1 cellular context compared by ENCODE assay signal in the genomic region with DNA sequence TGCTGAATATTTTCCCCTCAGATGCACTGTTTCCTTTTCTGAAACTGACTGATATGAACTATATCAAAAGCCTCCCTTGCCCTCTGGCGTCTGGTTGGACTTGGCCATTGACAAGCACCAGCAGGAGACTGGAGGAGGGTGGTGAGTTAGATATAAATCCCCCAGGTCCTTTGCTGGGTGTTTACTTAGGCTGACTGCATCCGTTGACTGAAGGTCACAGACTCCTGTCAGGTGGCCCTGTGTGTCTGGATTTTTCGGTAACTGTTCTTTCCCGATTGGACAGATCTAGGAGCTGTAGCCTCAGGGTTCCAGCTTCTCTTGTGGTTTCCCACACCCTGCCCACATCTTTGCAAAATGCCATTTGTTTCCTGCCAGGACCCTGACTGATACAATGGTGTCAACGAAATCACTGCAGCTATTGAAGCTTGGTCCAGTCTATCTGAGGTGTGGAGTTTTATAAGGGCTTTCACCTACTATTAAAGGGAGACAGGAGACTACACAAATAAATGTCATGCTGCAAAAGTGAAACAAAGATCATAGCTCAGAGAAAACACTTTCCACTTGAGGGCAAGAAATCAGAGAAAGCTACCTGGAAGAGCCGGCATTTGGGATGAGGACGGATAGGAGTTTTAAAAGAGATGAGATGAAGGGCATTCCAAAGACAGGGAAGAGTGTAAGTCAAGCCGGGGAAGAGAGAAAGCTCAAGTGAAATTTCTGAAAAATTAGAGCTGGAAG.
TF ChIP-seq lines count a peak whose summit lies in the region.

No MANE protein-coding gene starts in this region.

TF ChIP-seq in HepG2, 621 proteins besides CTCF, POLR2A, EP300 and RAD21 (continued from another document and continues in another):
- TF ChIP-seq ZMAT3 (CRISPR knock-in tag; conservative IDR thresholded peaks at IDR 0.05) = no peak
- TF ChIP-seq KDM2A (CRISPR knock-in tag; IDR thresholded peaks at IDR 0.05; ENCODE audit: borderline replicate concordance, low read depth) = peak; percentile 52; the same call in 1 of the 2 replicates
- TF ChIP-seq, protein P1, sequence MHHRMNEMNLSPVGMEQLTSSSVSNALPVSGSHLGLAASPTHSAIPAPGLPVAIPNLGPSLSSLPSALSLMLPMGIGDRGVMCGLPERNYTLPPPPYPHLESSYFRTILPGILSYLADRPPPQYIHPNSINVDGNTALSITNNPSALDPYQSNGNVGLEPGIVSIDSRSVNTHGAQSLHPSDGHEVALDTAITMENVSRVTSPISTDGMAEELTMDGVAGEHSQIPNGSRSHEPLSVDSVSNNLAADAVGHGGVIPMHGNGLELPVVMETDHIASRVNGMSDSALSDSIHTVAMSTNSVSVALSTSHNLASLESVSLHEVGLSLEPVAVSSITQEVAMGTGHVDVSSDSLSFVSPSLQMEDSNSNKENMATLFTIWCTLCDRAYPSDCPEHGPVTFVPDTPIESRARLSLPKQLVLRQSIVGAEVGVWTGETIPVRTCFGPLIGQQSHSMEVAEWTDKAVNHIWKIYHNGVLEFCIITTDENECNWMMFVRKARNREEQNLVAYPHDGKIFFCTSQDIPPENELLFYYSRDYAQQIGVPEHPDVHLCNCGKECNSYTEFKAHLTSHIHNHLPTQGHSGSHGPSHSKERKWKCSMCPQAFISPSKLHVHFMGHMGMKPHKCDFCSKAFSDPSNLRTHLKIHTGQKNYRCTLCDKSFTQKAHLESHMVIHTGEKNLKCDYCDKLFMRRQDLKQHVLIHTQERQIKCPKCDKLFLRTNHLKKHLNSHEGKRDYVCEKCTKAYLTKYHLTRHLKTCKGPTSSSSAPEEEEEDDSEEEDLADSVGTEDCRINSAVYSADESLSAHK (CRISPR knock-in tag; IDR thresholded peaks at IDR 0.05; ENCODE audit: borderline replicate concordance) = no peak
- no peak for TF ChIP-seq TOE1 (CRISPR knock-in tag; IDR thresholded peaks at IDR 0.05)
- TF ChIP-seq SP5 (CRISPR knock-in tag; IDR thresholded peaks at IDR 0.05; ENCODE audit: borderline replicate concordance, low read depth) = 0 out of 2 replicates have a peak, but pooled peaks have one; percentile 18
- no peak for TF ChIP-seq ATRX (CRISPR knock-in tag; IDR thresholded peaks at IDR 0.05; ENCODE audit: borderline replicate concordance)
- TF ChIP-seq TCF12 (IDR thresholded peaks at IDR 0.05) = no peak
- no peak for TF ChIP-seq TCF12 (CRISPR knock-in tag; IDR thresholded peaks at IDR 0.05)
- TF ChIP-seq AGO1 (IDR thresholded peaks at IDR 0.05; ENCODE audit: low read depth, low read length, poor library complexity, severe bottlenecking) = no peak
- no peak for TF ChIP-seq MLLT10 (CRISPR knock-in tag; IDR thresholded peaks at IDR 0.05)
- TF ChIP-seq ZNF577 (CRISPR knock-in tag; IDR thresholded peaks at IDR 0.05; ENCODE audit: borderline replicate concordance, low read depth) = no peak
- no peak for TF ChIP-seq PBX2 (CRISPR knock-in tag; IDR thresholded peaks at IDR 0.05)
- TF ChIP-seq RAD51 (IDR thresholded peaks at IDR 0.05; ENCODE audit: borderline replicate concordance) = no peak
- TF ChIP-seq, protein P2, sequence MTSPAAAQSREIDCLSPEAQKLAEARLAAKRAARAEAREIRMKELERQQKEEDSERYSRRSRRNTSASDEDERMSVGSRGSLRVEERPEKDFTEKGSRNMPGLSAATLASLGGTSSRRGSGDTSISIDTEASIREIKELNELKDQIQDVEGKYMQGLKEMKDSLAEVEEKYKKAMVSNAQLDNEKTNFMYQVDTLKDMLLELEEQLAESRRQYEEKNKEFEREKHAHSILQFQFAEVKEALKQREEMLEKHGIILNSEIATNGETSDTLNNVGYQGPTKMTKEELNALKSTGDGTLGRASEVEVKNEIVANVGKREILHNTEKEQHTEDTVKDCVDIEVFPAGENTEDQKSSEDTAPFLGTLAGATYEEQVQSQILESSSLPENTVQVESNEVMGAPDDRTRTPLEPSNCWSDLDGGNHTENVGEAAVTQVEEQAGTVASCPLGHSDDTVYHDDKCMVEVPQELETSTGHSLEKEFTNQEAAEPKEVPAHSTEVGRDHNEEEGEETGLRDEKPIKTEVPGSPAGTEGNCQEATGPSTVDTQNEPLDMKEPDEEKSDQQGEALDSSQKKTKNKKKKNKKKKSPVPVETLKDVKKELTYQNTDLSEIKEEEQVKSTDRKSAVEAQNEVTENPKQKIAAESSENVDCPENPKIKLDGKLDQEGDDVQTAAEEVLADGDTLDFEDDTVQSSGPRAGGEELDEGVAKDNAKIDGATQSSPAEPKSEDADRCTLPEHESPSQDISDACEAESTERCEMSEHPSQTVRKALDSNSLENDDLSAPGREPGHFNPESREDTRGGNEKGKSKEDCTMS (CRISPR knock-in tag; conservative IDR thresholded peaks at IDR 0.05) = no peak
- no peak for TF ChIP-seq ZNF564 (CRISPR knock-in tag; IDR thresholded peaks at IDR 0.05)
- TF ChIP-seq NR2C2 (CRISPR knock-in tag; IDR thresholded peaks at IDR 0.05; ENCODE audit: borderline replicate concordance) = peak; percentile 47; the same call in 1 of the 2 replicates
- TF ChIP-seq ZBTB7B (CRISPR knock-in tag; IDR thresholded peaks at IDR 0.05) = peak; percentile 53; the same call in 1 of the 2 replicates
- TF ChIP-seq, protein P3, sequence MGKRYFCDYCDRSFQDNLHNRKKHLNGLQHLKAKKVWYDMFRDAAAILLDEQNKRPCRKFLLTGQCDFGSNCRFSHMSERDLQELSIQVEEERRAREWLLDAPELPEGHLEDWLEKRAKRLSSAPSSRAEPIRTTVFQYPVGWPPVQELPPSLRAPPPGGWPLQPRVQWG (CRISPR knock-in tag; IDR thresholded peaks at IDR 0.05; ENCODE audit: borderline replicate concordance, low read depth) = no peak
- no peak for TF ChIP-seq THYN1 (CRISPR knock-in tag; IDR thresholded peaks at IDR 0.05; ENCODE audit: borderline replicate concordance, low read depth)
- TF ChIP-seq, protein P4, sequence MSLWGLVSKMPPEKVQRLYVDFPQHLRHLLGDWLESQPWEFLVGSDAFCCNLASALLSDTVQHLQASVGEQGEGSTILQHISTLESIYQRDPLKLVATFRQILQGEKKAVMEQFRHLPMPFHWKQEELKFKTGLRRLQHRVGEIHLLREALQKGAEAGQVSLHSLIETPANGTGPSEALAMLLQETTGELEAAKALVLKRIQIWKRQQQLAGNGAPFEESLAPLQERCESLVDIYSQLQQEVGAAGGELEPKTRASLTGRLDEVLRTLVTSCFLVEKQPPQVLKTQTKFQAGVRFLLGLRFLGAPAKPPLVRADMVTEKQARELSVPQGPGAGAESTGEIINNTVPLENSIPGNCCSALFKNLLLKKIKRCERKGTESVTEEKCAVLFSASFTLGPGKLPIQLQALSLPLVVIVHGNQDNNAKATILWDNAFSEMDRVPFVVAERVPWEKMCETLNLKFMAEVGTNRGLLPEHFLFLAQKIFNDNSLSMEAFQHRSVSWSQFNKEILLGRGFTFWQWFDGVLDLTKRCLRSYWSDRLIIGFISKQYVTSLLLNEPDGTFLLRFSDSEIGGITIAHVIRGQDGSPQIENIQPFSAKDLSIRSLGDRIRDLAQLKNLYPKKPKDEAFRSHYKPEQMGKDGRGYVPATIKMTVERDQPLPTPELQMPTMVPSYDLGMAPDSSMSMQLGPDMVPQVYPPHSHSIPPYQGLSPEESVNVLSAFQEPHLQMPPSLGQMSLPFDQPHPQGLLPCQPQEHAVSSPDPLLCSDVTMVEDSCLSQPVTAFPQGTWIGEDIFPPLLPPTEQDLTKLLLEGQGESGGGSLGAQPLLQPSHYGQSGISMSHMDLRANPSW (CRISPR knock-in tag; IDR thresholded peaks at IDR 0.05; ENCODE audit: borderline replicate concordance) = no peak
- TF ChIP-seq ZNF761 (CRISPR knock-in tag; conservative IDR thresholded peaks at IDR 0.05) = no peak
- no peak for TF ChIP-seq MED13 (CRISPR knock-in tag; IDR thresholded peaks at IDR 0.05)
- TF ChIP-seq ZNF451 (CRISPR knock-in tag; IDR thresholded peaks at IDR 0.05) = no peak
- TF ChIP-seq TAF15 (IDR thresholded peaks at IDR 0.05; ENCODE audit: low read depth, low read length, poor library complexity, severe bottlenecking) = no peak
- TF ChIP-seq ZNF264 (CRISPR knock-in tag; IDR thresholded peaks at IDR 0.05) = no peak
- peak; percentile 44; the same call in 1 of the 2 replicates for TF ChIP-seq CREM (IDR thresholded peaks at IDR 0.05)
- TF ChIP-seq CREM (CRISPR knock-in tag; IDR thresholded peaks at IDR 0.05) = no peak
- TF ChIP-seq FOXK2 (IDR thresholded peaks at IDR 0.05) = no peak
- TF ChIP-seq NCOA1 (CRISPR knock-in tag; IDR thresholded peaks at IDR 0.05) = no peak
- no peak for TF ChIP-seq POLR2AphosphoS2 (IDR thresholded peaks at IDR 0.05; ENCODE audit: low read depth, low read length)
- TF ChIP-seq CSRNP1 (CRISPR knock-in tag; IDR thresholded peaks at IDR 0.05) = no peak
- TF ChIP-seq BRCA1 (CRISPR knock-in tag; IDR thresholded peaks at IDR 0.05) = no peak
- TF ChIP-seq TRIM22 (IDR thresholded peaks at IDR 0.05) = no peak
- no peak for TF ChIP-seq NR1H2 (CRISPR knock-in tag; IDR thresholded peaks at IDR 0.05; ENCODE audit: borderline replicate concordance, low read depth)
- TF ChIP-seq AHDC1 (CRISPR knock-in tag; IDR thresholded peaks at IDR 0.05; ENCODE audit: borderline replicate concordance) = 0 out of 2 replicates have a peak, but pooled peaks have one; percentile 33
- TF ChIP-seq ZFP37 (CRISPR knock-in tag; IDR thresholded peaks at IDR 0.05; ENCODE audit: borderline replicate concordance) = no peak
- no peak for TF ChIP-seq ZFX (CRISPR knock-in tag; IDR thresholded peaks at IDR 0.05; ENCODE audit: low read depth)
- no peak for TF ChIP-seq MAFG (CRISPR knock-in tag; IDR thresholded peaks at IDR 0.05)
- TF ChIP-seq NR2F2 (IDR thresholded peaks at IDR 0.05; ENCODE audit: borderline replicate concordance, low read depth) = no peak
- TF ChIP-seq SIX1 (CRISPR knock-in tag; IDR thresholded peaks at IDR 0.05; ENCODE audit: borderline replicate concordance) = no peak
- no peak for TF ChIP-seq ZNF790 (CRISPR knock-in tag; IDR thresholded peaks at IDR 0.05; ENCODE audit: borderline replicate concordance)
